2 cellular contexts compared by ENCODE assay signal in the genomic region with DNA sequence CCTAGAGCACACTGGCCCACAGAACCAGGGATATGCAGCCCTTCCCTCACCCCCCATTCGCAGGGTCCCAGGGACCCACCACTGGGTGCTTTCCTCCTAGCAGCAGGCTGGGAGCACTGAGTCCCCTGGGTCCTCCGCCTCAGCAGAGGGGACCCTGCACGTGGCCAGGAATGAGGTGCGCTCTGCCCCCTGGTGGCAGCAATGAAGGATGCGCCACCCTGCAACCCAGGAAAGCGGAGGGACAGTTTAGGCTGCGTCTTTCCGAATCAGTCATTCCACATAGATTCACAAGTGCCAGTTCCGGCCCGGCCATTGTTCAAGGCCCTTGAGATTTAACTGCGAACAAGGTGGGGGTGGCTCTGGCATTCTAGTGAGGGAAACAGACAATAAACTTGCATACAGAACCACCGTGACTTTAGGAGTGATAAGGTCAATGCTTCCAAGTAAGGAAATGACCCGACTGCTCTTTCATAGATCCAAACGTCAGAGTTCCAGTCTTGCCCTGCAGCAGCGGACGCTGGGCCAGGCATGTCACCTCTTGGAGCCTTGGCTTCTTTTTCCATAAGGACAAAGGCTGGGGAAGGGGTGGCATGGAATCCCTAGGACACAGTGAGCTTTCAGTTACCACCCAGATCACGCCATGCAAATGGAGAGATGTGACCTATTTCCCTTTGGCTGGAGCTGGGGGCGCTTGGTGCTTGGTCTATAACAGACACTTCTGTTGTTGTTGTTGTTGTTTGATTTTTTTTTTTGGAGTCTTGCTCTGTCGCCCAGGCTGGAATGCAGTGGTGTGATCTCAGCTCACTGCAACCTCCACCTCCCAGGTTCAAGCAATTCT.
A peak's percentile ranks its signal among the peaks of the same experiment; 100 is the strongest.
TF ChIP-seq lines count a peak whose summit lies in the region.

No MANE protein-coding gene starts in this region.

TF ChIP-seq in GM12891, 5 proteins besides CTCF, POLR2A, EP300 and RAD21:
- no peak for TF ChIP-seq TAF1 (IDR thresholded peaks at IDR 0.05; ENCODE audit: low read depth, low read length)
- peak; percentile 16; the same call in 1 of the 2 replicates for TF ChIP-seq POU2F2 (IDR thresholded peaks at IDR 0.05; ENCODE audit: low read depth, low read length)
TF ChIP-seq in GM12891: peak in this region for 1.

TF ChIP-seq in IMR-90, 13 proteins besides CTCF, POLR2A, EP300 and RAD21:
- TF ChIP-seq NFE2L2 (IDR thresholded peaks at IDR 0.05; ENCODE audit: low read depth, low read length) = no peak
- no peak for TF ChIP-seq FOS (IDR thresholded peaks at IDR 0.05; ENCODE audit: low read depth, low read length)
- peak; percentile 86 for TF ChIP-seq SMC3 (IDR thresholded peaks at IDR 0.05; ENCODE audit: low read depth, low read length)
- TF ChIP-seq ELK1 (IDR thresholded peaks at IDR 0.05; ENCODE audit: borderline replicate concordance, low read depth, low read length) = no peak
- no peak for TF ChIP-seq CEBPB (IDR thresholded peaks at IDR 0.05; ENCODE audit: low read depth, low read length)
- no peak for TF ChIP-seq RCOR1 (IDR thresholded peaks at IDR 0.05; ENCODE audit: insufficient replicate concordance, low read length)
- no peak for TF ChIP-seq MAFK (IDR thresholded peaks at IDR 0.05; ENCODE audit: low read depth, low read length)
- peak; percentile 19; the same call in 1 of the 2 replicates for TF ChIP-seq MAZ (IDR thresholded peaks at IDR 0.05; ENCODE audit: borderline replicate concordance, low read depth, low read length)
- TF ChIP-seq CHD1 (IDR thresholded peaks at IDR 0.05; ENCODE audit: low read depth, low read length) = no peak
- peak; percentile 84 for TF ChIP-seq USF2 (IDR thresholded peaks at IDR 0.05; ENCODE audit: low read depth, low read length)
- TF ChIP-seq RFX5 (IDR thresholded peaks at IDR 0.05; ENCODE audit: low read depth, low read length) = no peak
- peak; percentile 84 for TF ChIP-seq BHLHE40 (IDR thresholded peaks at IDR 0.05; ENCODE audit: low read depth, low read length)
- peak; percentile 71 for TF ChIP-seq MXI1 (IDR thresholded peaks at IDR 0.05; ENCODE audit: borderline replicate concordance, low read depth, low read length)
